3 cellular contexts compared by ENCODE assay signal in genomic region chr20:35446356-35447078, GRCh38.
TF ChIP-seq lines count a peak whose summit lies in the region.

No MANE protein-coding gene starts in this region.

TF ChIP-seq in SK-N-SH, 30 proteins besides CTCF, POLR2A, EP300 and RAD21 (continued from another document):
- TF ChIP-seq MXI1 (IDR thresholded peaks at IDR 0.05; ENCODE audit: low read depth, low read length), result no peak
- TF ChIP-seq EZH2phosphoT487 (IDR thresholded peaks at IDR 0.05; ENCODE audit: borderline replicate concordance, low read depth), result no peak
- TF ChIP-seq YY1 (IDR thresholded peaks at IDR 0.05; ENCODE audit: low read depth), result no peak
- TF ChIP-seq FOSL2 (IDR thresholded peaks at IDR 0.05; ENCODE audit: borderline replicate concordance, low read depth), result no peak
- TF ChIP-seq GABPA (IDR thresholded peaks at IDR 0.05; ENCODE audit: low read depth), result no peak
- TF ChIP-seq NRF1 (IDR thresholded peaks at IDR 0.05; ENCODE audit: low read depth, low read length), result no peak
- no peak for TF ChIP-seq TAF1 (IDR thresholded peaks at IDR 0.05; ENCODE audit: borderline replicate concordance, low read depth, low read length)
- TF ChIP-seq RFX5 (IDR thresholded peaks at IDR 0.05; ENCODE audit: low read length), result no peak
- no peak for TF ChIP-seq TCF12 (IDR thresholded peaks at IDR 0.05)

TF ChIP-seq in SK-N-SH treated with all-trans-retinoic acid at 6 μM for 48 hours, 23 proteins besides CTCF, POLR2A, EP300 and RAD21 (continued from another document):
- TF ChIP-seq TSHZ2 (CRISPR knock-in tag; IDR thresholded peaks at IDR 0.05) (no peak), CSRNP3 (CRISPR knock-in tag; IDR thresholded peaks at IDR 0.05) (no peak), ZFP30 (CRISPR knock-in tag; IDR thresholded peaks at IDR 0.05) (no peak)

TF ChIP-seq in WTC11, 78 proteins besides CTCF, POLR2A, EP300 and RAD21 (continued from another document):
- TF ChIP-seq JAZF1 (CRISPR knock-in tag; IDR thresholded peaks at IDR 0.05) (no peak), CBFB (CRISPR knock-in tag; IDR thresholded peaks at IDR 0.05; ENCODE audit: low read depth) (no peak), TCF7 (CRISPR knock-in tag; IDR thresholded peaks at IDR 0.05; ENCODE audit: low read depth) (no peak)
